ENCODE assay signal across 31 cellular contexts in the genomic region with DNA sequence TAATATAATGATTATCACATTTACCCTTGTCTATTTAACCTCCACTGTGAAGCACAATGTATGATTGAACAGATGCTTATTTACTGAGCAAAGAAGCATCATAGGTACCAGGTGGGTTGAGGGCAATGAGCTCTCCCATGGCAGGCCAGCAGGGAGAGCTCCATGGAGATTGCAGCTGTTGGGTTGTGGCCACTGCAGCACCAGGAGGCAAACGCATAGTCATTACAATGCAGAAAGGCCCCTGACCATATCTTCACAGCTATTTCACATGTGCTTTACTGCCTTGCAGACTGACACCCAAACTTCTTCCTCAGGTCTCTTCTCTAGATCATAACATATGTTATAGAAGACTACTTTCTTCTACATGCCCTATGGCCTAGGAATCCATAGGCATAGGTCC.
"Had no signal": no experiment of that assay in that cellular context is flagged by ENCODE, and none has a peak within 500 bp of the region (broad histone marks: within the 10 kb centered on the region; RNA-seq: fewer than 3 reads in every experiment).

No MANE protein-coding gene starts in this region.

- H3K27ac ChIP-seq: epithelial cell of prostate, foreskin keratinocyte, gastroesophageal sphincter, heart left ventricle, hepatocyte, neural progenitor cell, parathyroid adenoma, testis, tibial artery had no signal

- H3K27ac Mint-ChIP-seq: endodermal cell; memory B cell; mesothelial cell of epicardium; naive B cell; natural killer cell treated with Interleukin-12 subunit alpha and Interleukin-12 subunit beta and Interleukin-15 and Interleukin-18, amount 100 ng/mL, for 72 hours; neural progenitor cell; progenitor cell of endocrine pancreas; stimulated activated naive CD8-positive, alpha-beta T cell treated with anti-CD3 and anti-CD28 coated beads, Interleukin-15, amount 100 ng/mL, for 72 hours; type B pancreatic cell had no signal

- DNase-seq: cortex of kidney; effector CD8-positive, alpha-beta T cell; endodermal cell; foreskin keratinocyte; heart left ventricle; kidney; mucosa of descending colon; naive B cell; stimulated activated CD4-positive, alpha-beta T cell treated with anti-CD3 and anti-CD28 coated beads, Interleukin-12 subunit alpha, Interleukin-12 subunit beta, amount 100 ng/mL, for 4 hours; stimulated activated CD4-positive, alpha-beta T cell treated with anti-CD3 and anti-CD28 coated beads, Interleukin-1b, Interleukin-23, amount 100 ng/mL, for 48 hours; stimulated activated CD4-positive, alpha-beta T cell treated with anti-CD3 and anti-CD28 coated beads, Interleukin-4, amount 100 ng/mL, for 1 hour; stimulated activated CD8-positive, alpha-beta memory T cell treated with anti-CD3 and anti-CD28 coated beads, Interleukin-4, amount 100 ng/mL, for 48 hours; stimulated activated naive CD4-positive, alpha-beta T cell; stimulated activated naive CD8-positive, alpha-beta T cell treated with anti-CD3 and anti-CD28 coated beads, Interleukin-15, amount 100 ng/mL, for 72 hours; testis; tibial artery had no signal

- H3K4me3 Mint-ChIP-seq: endodermal cell; memory B cell; mesothelial cell of epicardium; natural killer cell treated with Interleukin-12 subunit alpha and Interleukin-12 subunit beta and Interleukin-15 and Interleukin-18, amount 100 ng/mL, for 72 hours; neural progenitor cell; stimulated activated naive CD8-positive, alpha-beta T cell treated with anti-CD3 and anti-CD28 coated beads, Interleukin-15, amount 100 ng/mL, for 72 hours; type B pancreatic cell had no signal

- ATAC-seq: esophagus mucosa; foreskin keratinocyte; gastroesophageal sphincter; heart left ventricle; left lobe of liver; mucosa of descending colon; natural killer cell treated with Interleukin-12 subunit alpha and Interleukin-12 subunit beta and Interleukin-15 and Interleukin-18, amount 100 ng/mL, for 72 hours; sciatic nerve; stimulated activated naive CD8-positive, alpha-beta T cell treated with anti-CD3 and anti-CD28 coated beads, Interleukin-15, amount 100 ng/mL, for 72 hours had no signal

- H3K4me3 ChIP-seq: gastroesophageal sphincter, heart left ventricle, hepatocyte, lung, mucosa of descending colon, neural progenitor cell, smooth muscle cell, testis, tibial artery had no signal

- H3K4me1 Mint-ChIP-seq: neural progenitor cell had no signal

- H3K36me3 ChIP-seq: gastroesophageal sphincter, heart left ventricle, neural progenitor cell, tibial artery had no signal

- H3K9me3 ChIP-seq: mucosa of descending colon, testis, tibial artery had no signal

- H3K27me3 ChIP-seq: gastroesophageal sphincter, heart left ventricle, hepatocyte, neural progenitor cell, testis, tibial artery had no signal

- H3K36me3 Mint-ChIP-seq: natural killer cell treated with Interleukin-12 subunit alpha and Interleukin-12 subunit beta and Interleukin-15 and Interleukin-18, amount 100 ng/mL, for 72 hours; neural progenitor cell; type B pancreatic cell had no signal

- H3K27me3 Mint-ChIP-seq: type B pancreatic cell had no signal

- H3K9me3 Mint-ChIP-seq: natural killer cell treated with Interleukin-12 subunit alpha and Interleukin-12 subunit beta and Interleukin-15 and Interleukin-18, amount 100 ng/mL, for 72 hours; type B pancreatic cell had no signal

- H3K4me1 ChIP-seq: foreskin keratinocyte, testis had no signal
